1 cellular context compared by ENCODE assay signal in the genomic region with DNA sequence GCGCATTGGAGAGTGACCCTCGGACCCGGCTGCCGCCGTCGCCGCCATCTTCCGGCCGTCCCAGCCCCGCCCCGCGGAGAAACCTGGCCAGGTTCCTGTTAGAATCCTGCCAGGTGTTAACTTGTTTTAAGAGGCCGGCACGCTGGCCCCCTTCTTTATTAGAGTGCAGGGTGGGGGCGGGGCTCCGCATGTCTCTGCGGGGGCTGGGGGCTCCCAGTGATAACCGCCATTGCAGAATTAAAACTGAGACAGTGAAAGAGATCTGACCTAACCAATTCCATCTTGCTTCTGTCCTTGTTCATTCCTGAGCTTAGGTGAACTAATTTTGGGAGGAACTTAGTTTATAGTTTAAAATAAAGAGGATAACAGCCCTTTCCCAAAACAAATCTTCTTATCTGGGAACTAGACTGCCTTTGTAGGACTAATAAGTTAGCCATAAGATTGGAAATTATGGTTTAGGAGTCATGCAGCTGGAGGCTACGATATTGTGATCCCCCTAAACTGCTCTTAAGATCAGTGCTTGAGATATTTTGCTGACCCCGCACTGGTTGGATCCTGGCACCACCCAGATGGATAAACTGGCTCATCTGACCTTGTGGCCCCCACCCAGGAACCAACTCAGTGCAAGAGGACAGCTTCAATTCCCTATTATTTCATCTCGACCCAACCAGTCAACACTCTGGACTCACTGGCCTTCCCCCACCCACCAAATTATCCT.
TF ChIP-seq lines count a peak whose summit lies in the region.

No MANE protein-coding gene starts in this region.

TF ChIP-seq in HepG2, 621 proteins besides CTCF, POLR2A, EP300 and RAD21 (continued from another document):
- TF ChIP-seq NCOA5 (CRISPR knock-in tag; IDR thresholded peaks at IDR 0.05) (no peak), TAF15 (IDR thresholded peaks at IDR 0.05; ENCODE audit: low read depth, low read length, poor library complexity, severe bottlenecking) (peak; percentile 6), STAG1 (CRISPR knock-in tag; IDR thresholded peaks at IDR 0.05) (no peak), DR1 (CRISPR knock-in tag; IDR thresholded peaks at IDR 0.05) (peak; percentile 48; the same call in 1 of the 2 replicates), ZFX (CRISPR knock-in tag; IDR thresholded peaks at IDR 0.05; ENCODE audit: low read depth) (no peak), KAT7 (CRISPR knock-in tag; IDR thresholded peaks at IDR 0.05; ENCODE audit: borderline replicate concordance) (0 out of 2 replicates have a peak, but pooled peaks have one; percentile 44), ISL2 (CRISPR knock-in tag; IDR thresholded peaks at IDR 0.05) (0 out of 2 replicates have a peak, but pooled peaks have one; percentile 68), GABPB1 (CRISPR knock-in tag; IDR thresholded peaks at IDR 0.05) (peak; percentile 78; the same call in 1 of the 2 replicates), HNRNPLL (IDR thresholded peaks at IDR 0.05; ENCODE audit: low read depth, low read length, poor library complexity, severe bottlenecking) (peak; percentile 31), ZNF432 (CRISPR knock-in tag; IDR thresholded peaks at IDR 0.05; ENCODE audit: borderline replicate concordance) (no peak), ZBTB3 (CRISPR knock-in tag; IDR thresholded peaks at IDR 0.05; ENCODE audit: borderline replicate concordance, low read depth) (no peak), ZNF264 (CRISPR knock-in tag; IDR thresholded peaks at IDR 0.05) (peak; percentile 20; the same call in 1 of the 2 replicates)
- TF ChIP-seq, protein P1, sequence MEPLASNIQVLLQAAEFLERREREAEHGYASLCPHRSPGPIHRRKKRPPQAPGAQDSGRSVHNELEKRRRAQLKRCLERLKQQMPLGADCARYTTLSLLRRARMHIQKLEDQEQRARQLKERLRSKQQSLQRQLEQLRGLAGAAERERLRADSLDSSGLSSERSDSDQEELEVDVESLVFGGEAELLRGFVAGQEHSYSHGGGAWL (CRISPR knock-in tag; IDR thresholded peaks at IDR 0.05) = no peak
- TF ChIP-seq, protein P2, sequence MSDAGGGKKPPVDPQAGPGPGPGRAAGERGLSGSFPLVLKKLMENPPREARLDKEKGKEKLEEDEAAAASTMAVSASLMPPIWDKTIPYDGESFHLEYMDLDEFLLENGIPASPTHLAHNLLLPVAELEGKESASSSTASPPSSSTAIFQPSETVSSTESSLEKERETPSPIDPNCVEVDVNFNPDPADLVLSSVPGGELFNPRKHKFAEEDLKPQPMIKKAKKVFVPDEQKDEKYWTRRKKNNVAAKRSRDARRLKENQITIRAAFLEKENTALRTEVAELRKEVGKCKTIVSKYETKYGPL (CRISPR knock-in tag; IDR thresholded peaks at IDR 0.05) = 0 out of 2 replicates have a peak, but pooled peaks have one; percentile 60
